In genomic region chr7:72493850-72494661, GRCh38 we compare ENCODE assay signal across 8 cellular contexts.
DNase-seq lines count a peak whose midpoint lies in the region; ATAC-seq and TF ChIP-seq lines count a peak whose summit lies in the region.

No MANE protein-coding gene starts in this region.

- CTCF ChIA-PET in A673 (lab: Charles Lee) = interaction anchor here (0.8 to 1.1 kb wide), 2 partner anchors 88 to 742 kb away, joined by 3 read pairs; no protein-coding TSS in a partner anchor

- H3K4me3 ChIP-seq in A673 (ENCODE audit: low read depth, low read length, poor library complexity, severe bottlenecking) = no peak overlapping the region

- DNase-seq in A673 (ENCODE audit: low spot score) = peak; percentile 64
- DNase-seq in NCI-H1092 (lab: John Stamatoyannopoulos, UW) = peak; percentile 63
- peak; percentile 32 for DNase-seq in T-helper 9 cell
- peak; percentile 4 for DNase-seq in central memory CD4-positive, alpha-beta T cell
- DNase-seq in kidney glomerular epithelial cell (lab: John Stamatoyannopoulos, UW) = peak; percentile 3
- peak; percentile 15 to 42 (median 17) for DNase-seq in stimulated activated CD4-positive, alpha-beta T cell treated with anti-CD3 and anti-CD28 coated beads, TNF-alpha, amount 100 ng/mL, for 24 hours (ENCODE audit: low read depth in 3 of 3)

- intact Hi-C loops in A673 (cut with micrococcal nuclease; ENCODE audit: unreplicated experiment) = no loop called here

- no peaks in the 10 kb centered on the region for H3K36me3 ChIP-seq in A673 (ENCODE audit: insufficient read depth, low read length, poor library complexity, severe bottlenecking)

- TF ChIP-seq CTCF in A673 (conservative IDR thresholded peaks at IDR 0.05; ENCODE audit: low read depth, low read length) = peak; percentile 76
- peak; percentile 60 for TF ChIP-seq CTCF in GM12874 (IDR thresholded peaks at IDR 0.05; ENCODE audit: insufficient read depth, low read depth, low read length)

- H3K4me1 ChIP-seq in A673 (ENCODE audit: insufficient read depth, low read length, poor library complexity, severe bottlenecking) = no peaks in the 10 kb centered on the region

- H3K9me3 ChIP-seq in A673 (ENCODE audit: low read depth, low read length, poor library complexity, severe bottlenecking) = no peaks in the 10 kb centered on the region

- H3K27me3 ChIP-seq in A673 (replicated peaks; ENCODE audit: insufficient read depth, low read depth, low read length, poor library complexity) = no peaks in the 10 kb centered on the region

- no TSS peak for BruUV-seq in A673 (replicated peaks; lab: Mats Ljungman, UMichigan)

- no peak for ATAC-seq in HG02759 (IDR thresholded peaks at IDR 0.05; ENCODE audit: unreplicated experiment)

- POLR2A ChIA-PET in A673 (lab: Charles Lee; ENCODE audit: low non-redundant PET) = interaction anchor here (0.6 kb wide), 1 partner anchor 24 kb away, joined by 3 read pairs; no protein-coding TSS in a partner anchor

- no peak overlapping the region for H3K27ac ChIP-seq in A673 (ENCODE audit: low read depth, low read length, poor library complexity, severe bottlenecking)

Comparison
In these comparisons a context has a peak if more than half of its experiments do, and no peak if none do; other contexts are left out.
1. DNase-seq: peak in every context shown above with its lines; median percentile 64 in A673; 63 in NCI-H1092; 32 in T-helper 9 cell; 17 in stimulated activated CD4-positive, alpha-beta T cell treated with anti-CD3 and anti-CD28 coated beads, TNF-alpha, amount 100 ng/mL, for 24 hours; 4 in central memory CD4-positive, alpha-beta T cell; 3 in kidney glomerular epithelial cell.